Comparison of ENCODE assay signal across 27 cellular contexts in genomic region chr12:107282628-107283027, GRCh38.
DNase-seq lines count a peak whose midpoint lies in the region; ATAC-seq, FAIRE-seq and TF ChIP-seq lines count a peak whose summit lies in the region.
"Had no signal": no experiment of that assay in that cellular context is flagged by ENCODE, and none has a peak within 500 bp of the region (broad histone marks: within the 10 kb centered on the region; RNA-seq: fewer than 3 reads in every experiment).

No MANE protein-coding gene starts in this region.

- peak; percentile 23 for FAIRE-seq in bronchial epithelial cell (lab: Jason Lieb, UNC)
- FAIRE-seq: A549, G401.6 had no signal

- H3K36me3 Mint-ChIP-seq in naive thymus-derived CD4-positive, alpha-beta T cell, result peaks cover 0 to 9% (median 0%) of the 10 kb centered on the region in 5 donors
- H3K36me3 Mint-ChIP-seq in effector memory CD8-positive, alpha-beta T cell (ENCODE audit: insufficient read depth), result no peaks in the 10 kb centered on the region
- H3K36me3 Mint-ChIP-seq: CD4-positive, alpha-beta memory T cell had no signal

- no peak overlapping the region for H3K27ac Mint-ChIP-seq in naive thymus-derived CD4-positive, alpha-beta T cell
- no peak overlapping the region for H3K27ac Mint-ChIP-seq in effector memory CD8-positive, alpha-beta T cell
- H3K27ac Mint-ChIP-seq: CD4-positive, alpha-beta memory T cell had no signal

- ATAC-seq in naive thymus-derived CD4-positive, alpha-beta T cell, result no peak
- no peak for ATAC-seq in effector memory CD8-positive, alpha-beta T cell (replicated peaks)
- ATAC-seq: A549, PC-3, Right ventricle myocardium inferior, SK-N-SH treated with all-trans-retinoic acid at 6 μM for 48 hours had no signal

- no peaks in the 10 kb centered on the region for H3K9me2 ChIP-seq in hepatocyte (replicated peaks; ENCODE audit: insufficient read depth)

- no peaks in the 10 kb centered on the region for H4K20me1 ChIP-seq in hepatocyte (ENCODE audit: insufficient read depth, poor library complexity, severe bottlenecking)

- intact Hi-C loops in naive thymus-derived CD4-positive, alpha-beta T cell (cut with micrococcal nuclease), result no loop called here

- peaks cover 0 to 8% (median 3%) of the 10 kb centered on the region in 11 donors for H3K9me3 Mint-ChIP-seq in naive thymus-derived CD4-positive, alpha-beta T cell
- no peaks in the 10 kb centered on the region for H3K9me3 Mint-ChIP-seq in effector memory CD8-positive, alpha-beta T cell

- H3K36me3 ChIP-seq in bronchial epithelial cell (ENCODE audit: control insufficient read depth, insufficient read depth, low read length), result no peaks in the 10 kb centered on the region
- no peaks in the 10 kb centered on the region for H3K36me3 ChIP-seq in hepatocyte (replicated peaks; ENCODE audit: insufficient read depth, low read depth)
- no peaks in the 10 kb centered on the region for H3K36me3 ChIP-seq in naive thymus-derived CD4-positive, alpha-beta T cell (ENCODE audit: control insufficient read depth in 2 of 3, insufficient read depth in 3 of 3, low read length in 3 of 3)
- H3K36me3 ChIP-seq: SJCRH30 had no signal

- H3K4me1 ChIP-seq in hepatocyte (ENCODE audit: insufficient read depth), result peaks cover 4% of the 10 kb centered on the region
- peaks cover 0 to 4% of the 10 kb centered on the region in 2 donors for H3K4me1 ChIP-seq in naive thymus-derived CD4-positive, alpha-beta T cell (ENCODE audit: control insufficient read depth in 2 of 2, insufficient read depth in 2 of 2, low read length in 2 of 2)
- H3K4me1 ChIP-seq: A549, SJCRH30 had no signal

- H3K9me3 ChIP-seq in hepatocyte (ENCODE audit: low read depth), result no peaks in the 10 kb centered on the region
- H3K9me3 ChIP-seq in naive thymus-derived CD4-positive, alpha-beta T cell (ENCODE audit: control insufficient read depth in 2 of 3, low read length in 3 of 3), result no peaks in the 10 kb centered on the region
- H3K9me3 ChIP-seq: SJCRH30 had no signal

- no peak overlapping the region for H3K4me3 Mint-ChIP-seq in naive thymus-derived CD4-positive, alpha-beta T cell
- H3K4me3 Mint-ChIP-seq in effector memory CD8-positive, alpha-beta T cell, result no peak overlapping the region
- H3K4me3 Mint-ChIP-seq: CD4-positive, alpha-beta memory T cell had no signal

- POLR2A ChIA-PET in naive thymus-derived CD4-positive, alpha-beta T cell (lab: Charles Lee), result no interaction called here

- peak; percentile 60 to 88 for DNase-seq in NCI-H524 (lab: John Stamatoyannopoulos, UW)
- DNase-seq in bronchial epithelial cell (ENCODE audit: low read depth), result peak; percentile 62
- DNase-seq in hepatocyte (ENCODE audit: low spot score), result no peak
- DNase-seq in renal cortical epithelial cell (ENCODE audit: low read depth), result peak; percentile 25
- no peak for DNase-seq in naive thymus-derived CD4-positive, alpha-beta T cell
- no peak for DNase-seq in NCI-H510A treated with DMSO at 0.1 percent for 48 hours (lab: John Stamatoyannopoulos, UW)
- DNase-seq in effector memory CD8-positive, alpha-beta T cell, result no peak
- DNase-seq: AML-193; C1 segment of cervical spinal cord; CD4-positive, alpha-beta memory T cell; COR-L47; DMS53; H7; Karpas-422; NCI-H1105; NCI-H146; NCI-H1930; NCI-H2107; NCI-H446 treated with DMSO at 0.1 percent for 48 hours; NK-92 treated with Interleukin-12 subunit alpha and Interleukin-12 subunit beta, amount 100 ng/mL, for 24 hours; PC-3; SJCRH30 had no signal

- H3K27ac ChIP-seq in hepatocyte, result peak overlapping the region; percentile 33
- H3K27ac ChIP-seq in naive thymus-derived CD4-positive, alpha-beta T cell (ENCODE audit: low read depth, low read length), result no peak overlapping the region
- H3K27ac ChIP-seq: A549, HL-60, SJCRH30 had no signal

- H3K79me2 ChIP-seq in hepatocyte, result no peaks in the 10 kb centered on the region

- WGBS in hepatocyte (ENCODE audit: low lambda C conversion rate, missing lambda C conversion rate), result 89% methylated on average over 1 of the region's 1 CpG

- H3K27me3 Mint-ChIP-seq in naive thymus-derived CD4-positive, alpha-beta T cell, result peaks cover 0 to 19% (median 4%) of the 10 kb centered on the region in 5 donors
- peaks cover 5 to 8% of the 10 kb centered on the region in 2 donors for H3K27me3 Mint-ChIP-seq in effector memory CD8-positive, alpha-beta T cell

- H3K27me3 ChIP-seq in bronchial epithelial cell (ENCODE audit: control insufficient read depth, insufficient read depth, low read length) (no peaks in the 10 kb centered on the region), hepatocyte (peaks cover 3% of the 10 kb centered on the region)
- no peaks in the 10 kb centered on the region for H3K27me3 ChIP-seq in naive thymus-derived CD4-positive, alpha-beta T cell (ENCODE audit: control insufficient read depth in 2 of 2, insufficient read depth in 2 of 2, low read length in 2 of 2)

- CTCF ChIA-PET in naive thymus-derived CD4-positive, alpha-beta T cell (lab: Charles Lee), result no interaction called here

- no peak overlapping the region for H2AFZ ChIP-seq in hepatocyte

- H3K4me3 ChIP-seq in bronchial epithelial cell (ENCODE audit: low read depth, low read length) (no peak overlapping the region), hepatocyte (no peak overlapping the region)
- no peak overlapping the region for H3K4me3 ChIP-seq in naive thymus-derived CD4-positive, alpha-beta T cell (ENCODE audit: low read length)
- H3K4me3 ChIP-seq: A549, SJCRH30 had no signal

- no peak overlapping the region for H3K4me2 ChIP-seq in hepatocyte
- H3K4me2 ChIP-seq: A549 had no signal

- no peak for TF ChIP-seq CTCF in bronchial epithelial cell (IDR thresholded peaks at IDR 0.05; ENCODE audit: insufficient read depth, low read length, severe bottlenecking)
- TF ChIP-seq CTCF in hepatocyte (IDR thresholded peaks at IDR 0.05; ENCODE audit: poor library complexity), result no peak

- H3K4me1 Mint-ChIP-seq in naive thymus-derived CD4-positive, alpha-beta T cell, result peaks cover 0 to 15% (median 3%) of the 10 kb centered on the region in 7 donors
- H3K4me1 Mint-ChIP-seq in effector memory CD8-positive, alpha-beta T cell (ENCODE audit: low read depth in 2 of 2), result peaks cover 3 to 7% of the 10 kb centered on the region in 2 donors

Comparison
In these comparisons a context has a peak if more than half of its experiments do, and no peak if none do; other contexts are left out.
1. DNase-seq: peak in NCI-H524 (2 of 2), bronchial epithelial cell (single experiment) and renal cortical epithelial cell (single experiment); none in hepatocyte (single experiment), naive thymus-derived CD4-positive, alpha-beta T cell (0 of 9), NCI-H510A treated with DMSO at 0.1 percent for 48 hours (single experiment) and effector memory CD8-positive, alpha-beta T cell (0 of 3).